8 cellular contexts compared by ENCODE assay signal in the genomic region with DNA sequence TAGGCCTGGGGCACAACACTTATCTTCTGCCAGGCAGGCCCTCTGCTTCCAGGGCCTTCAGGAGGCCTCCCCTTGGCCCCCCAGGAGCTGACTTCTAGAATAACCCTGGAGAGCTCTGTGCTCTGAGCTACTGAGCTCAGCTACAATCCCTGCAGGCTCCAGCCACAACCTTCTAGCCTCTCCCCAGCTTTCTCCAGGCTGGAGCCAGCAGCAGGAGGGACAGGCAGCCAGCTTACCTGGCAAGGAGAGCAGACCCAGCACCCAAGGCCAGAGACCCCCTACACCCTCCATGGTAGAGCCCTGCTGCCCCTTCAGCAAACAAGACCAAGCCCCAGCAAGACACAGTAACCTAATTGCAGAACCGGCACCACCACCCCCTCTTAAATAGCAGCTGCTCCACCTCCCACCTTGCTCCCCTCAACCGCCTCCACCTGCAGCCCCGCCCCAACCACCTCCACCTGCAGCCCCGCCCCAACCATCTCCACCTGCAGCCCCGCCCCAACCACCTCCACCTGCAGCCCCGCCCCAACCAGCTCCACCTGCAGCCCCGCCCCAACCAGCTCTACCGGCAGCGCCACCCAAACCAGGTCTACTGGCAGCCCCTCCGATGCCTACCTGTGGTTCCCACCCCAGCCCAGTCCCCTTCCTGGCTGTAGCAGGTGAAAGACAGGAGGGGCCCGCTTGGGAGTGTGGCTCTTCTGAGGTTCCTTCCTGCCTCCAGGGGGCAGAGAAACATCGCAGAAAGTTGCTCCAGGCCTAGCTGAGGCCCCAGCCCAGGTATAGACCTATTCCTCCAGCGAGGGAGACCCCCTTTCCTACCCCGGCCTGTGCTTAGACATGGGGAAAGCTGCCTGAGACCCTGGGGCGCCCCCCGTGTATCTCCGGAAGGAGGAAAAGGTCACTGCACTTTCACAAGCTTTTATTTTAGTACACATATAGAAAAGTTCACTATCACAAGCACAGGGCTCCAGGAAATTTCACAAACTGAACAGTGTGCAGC. TPM values are rescaled to one million over a fixed set of nuclear protein-coding genes. Genes with fewer than 3 reads are reported as not detected.
A peak's percentile ranks its signal among the peaks of the same experiment; 100 is the strongest.
DNase-seq lines count a peak whose midpoint lies in the region; ATAC-seq and TF ChIP-seq lines count a peak whose summit lies in the region.

A gene (minus strand): TSS at position 357 of the 1,000 bp plus-strand sequence. CDS start 66 bp downstream, at position 291.

- H3K9me3 ChIP-seq in gastroesophageal sphincter, result no peaks in the 10 kb centered on the region
- H3K9me3 ChIP-seq in prostate gland, result no peaks in the 10 kb centered on the region

- intact Hi-C loops in prostate gland (cut with DNase I), result loop anchor here (5.0 kb wide), 2 partner anchors 34 to 124 kb away; no protein-coding TSS in a partner anchor

- H3K36me3 Mint-ChIP-seq in activated T-cell treated with anti-CD3 and anti-CD28 coated beads, Interleukin-2, amount 50 U/mL, for 72 hours (ENCODE audit: insufficient read depth in 2 of 2), result peaks cover 8 to 11% of the 10 kb centered on the region in 2 donors

- peak; percentile 27 to 34 for ATAC-seq in activated T-cell treated with anti-CD3 and anti-CD28 coated beads, Interleukin-2, amount 50 U/mL, for 72 hours (replicated peaks in 1 of 2)
- ATAC-seq in gastroesophageal sphincter (no peak), GM21576 (IDR thresholded peaks at IDR 0.05; ENCODE audit: unreplicated experiment) (no peak), GM18867 (IDR thresholded peaks at IDR 0.05; ENCODE audit: unreplicated experiment) (no peak)

- H3K4me3 ChIP-seq in gastroesophageal sphincter (no peak within 1 kb of the TSS), prostate gland (no peak within 1 kb of the TSS)

- H3K4me3 Mint-ChIP-seq in activated T-cell treated with anti-CD3 and anti-CD28 coated beads, Interleukin-2, amount 50 U/mL, for 72 hours, result peak within 1 kb of the TSS in 1 of 2 donors; percentile 44

- TF ChIP-seq EP300 in gastroesophageal sphincter (IDR thresholded peaks at IDR 0.05), result no peak

- TF ChIP-seq CTCF in gastroesophageal sphincter (IDR thresholded peaks at IDR 0.05) (peak in 3 of 4 experiments; percentile 25 to 58 (median 53)), prostate gland (IDR thresholded peaks at IDR 0.05) (peak in 3 of 4 experiments; percentile 50 to 78 (median 60))

- H3K36me3 ChIP-seq in gastroesophageal sphincter (no peaks in the 10 kb centered on the region), prostate gland (no peaks in the 10 kb centered on the region)

- H3K27me3 Mint-ChIP-seq in activated T-cell treated with anti-CD3 and anti-CD28 coated beads, Interleukin-2, amount 50 U/mL, for 72 hours (ENCODE audit: low read depth), result no peaks in the 10 kb centered on the region

- peak within 1 kb of the TSS; percentile 81 for H3K27ac Mint-ChIP-seq in activated T-cell treated with anti-CD3 and anti-CD28 coated beads, Interleukin-2, amount 50 U/mL, for 72 hours

- no peaks in the 10 kb centered on the region for H3K4me1 ChIP-seq in gastroesophageal sphincter
- H3K4me1 ChIP-seq in prostate gland (replicated peaks), result no peaks in the 10 kb centered on the region

- 0 to 25% methylated on average over 3 to 5 of the region's 17 CpGs for WGBS in gastroesophageal sphincter (ENCODE audit: low coverage in 1 of 2), 2 donors
- 11% methylated on average over 17 of the region's 17 CpGs for WGBS in prostate gland

- peaks cover 38% of the 10 kb centered on the region for H3K27me3 ChIP-seq in gastroesophageal sphincter
- H3K27me3 ChIP-seq in prostate gland (replicated peaks; ENCODE audit: insufficient read depth), result no peaks in the 10 kb centered on the region

- no peaks in the 10 kb centered on the region for H3K9me3 Mint-ChIP-seq in activated T-cell treated with anti-CD3 and anti-CD28 coated beads, Interleukin-2, amount 50 U/mL, for 72 hours

- H3K27ac ChIP-seq in gastroesophageal sphincter (no peak within 1 kb of the TSS), prostate gland (no peak within 1 kb of the TSS)

- H3K4me1 Mint-ChIP-seq in activated T-cell treated with anti-CD3 and anti-CD28 coated beads, Interleukin-2, amount 50 U/mL, for 72 hours (ENCODE audit: low read depth), result peaks cover 45% of the 10 kb centered on the region

- DNase-seq in DMS114 treated with DMSO at 0.1 percent for 48 hours (lab: John Stamatoyannopoulos, UW; ENCODE audit: unreplicated experiment), result peak; percentile 18
- peak; percentile 8 for DNase-seq in HCEC 1CT
- DNase-seq in NOMO-1 treated with DMSO at 0.1 percent for 48 hours (lab: John Stamatoyannopoulos, UW; ENCODE audit: unreplicated experiment), result peak; percentile 43
- DNase-seq in activated T-cell treated with anti-CD3 and anti-CD28 coated beads, Interleukin-2, amount 50 U/mL, for 72 hours, result peak; percentile 63 to 69
- DNase-seq in prostate gland (ENCODE audit: low spot score), result no peak

- TF ChIP-seq POLR2A in gastroesophageal sphincter (IDR thresholded peaks at IDR 0.05) (no peak), prostate gland (IDR thresholded peaks at IDR 0.05) (no peak)

RNA-seq across cellular contexts. Expression of the gene that starts here (rescaled TPM):
- 1 to 10 TPM; 8.1 to 9.1 TPM for total RNA-seq in activated T-cell treated with anti-CD3 and anti-CD28 coated beads, Interleukin-2, amount 50 U/mL, for 72 hours
- total RNA-seq in gastroesophageal sphincter (not detected), prostate gland (under 1 TPM in 1 of 2 donors, not detected in 1; 0.57 TPM)

Comparison
In these comparisons a context has a peak if more than half of its experiments do, and no peak if none do; other contexts are left out.
1. RNA of the gene that starts here (total RNA-seq): 8.1 to 9.1 TPM in activated T-cell treated with anti-CD3 and anti-CD28 coated beads, Interleukin-2, amount 50 U/mL, for 72 hours; 0.57 TPM in prostate gland and not detected in gastroesophageal sphincter; every median in the first group is over 4 times any median in the second.
2. ATAC-seq: peak in activated T-cell treated with anti-CD3 and anti-CD28 coated beads, Interleukin-2, amount 50 U/mL, for 72 hours (2 of 2); none in gastroesophageal sphincter (single experiment), GM21576 (single experiment) and GM18867 (single experiment).